In the genomic region with DNA sequence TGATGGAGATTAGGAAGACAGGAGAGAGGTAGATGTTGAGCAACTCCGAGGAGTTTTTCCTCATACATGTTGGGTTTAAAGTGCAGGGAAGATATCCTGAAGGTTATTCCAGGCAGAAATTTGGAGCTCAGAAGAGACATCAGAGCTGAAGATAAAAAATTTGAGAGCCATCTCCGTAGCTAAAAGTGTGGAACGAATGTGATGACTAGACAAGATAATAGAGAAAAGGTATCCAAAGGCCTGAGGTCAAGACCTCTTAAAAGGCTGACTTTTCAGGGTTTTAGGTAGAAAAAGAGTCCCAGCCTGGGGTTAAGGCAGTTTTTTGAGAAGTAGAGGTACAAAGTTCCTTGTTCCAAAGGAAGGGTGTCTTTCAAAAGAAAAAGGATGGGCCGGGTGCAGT, we compare ENCODE assay signal across 32 cellular contexts.
DNase-seq lines count a peak whose midpoint lies in the region; ATAC-seq, FAIRE-seq and TF ChIP-seq lines count a peak whose summit lies in the region.
"Had no signal": no experiment of that assay in that cellular context is flagged by ENCODE, and none has a peak within 500 bp of the region (broad histone marks: within the 10 kb centered on the region; RNA-seq: fewer than 3 reads in every experiment).

No MANE protein-coding gene starts in this region.

- H4K20me1 ChIP-seq in HepG2 (ENCODE audit: insufficient read depth, low read length), result no peaks in the 10 kb centered on the region
- H4K20me1 ChIP-seq in IMR-90 (ENCODE audit: insufficient read depth, low read length), result no peaks in the 10 kb centered on the region
- no peaks in the 10 kb centered on the region for H4K20me1 ChIP-seq in K562 (replicated peaks; ENCODE audit: control insufficient read depth, insufficient read depth, low read length)
- H4K20me1 ChIP-seq: BLaER1; BLaER1 treated with 17β-estradiol and CSF1 and Interleukin-3, amounts not matched to agents 10 nM and 100 nM had no signal

- H3K9ac ChIP-seq in HepG2 (ENCODE audit: insufficient read depth, low read depth, low read length), result no peak overlapping the region
- H3K9ac ChIP-seq in IMR-90 (ENCODE audit: low read depth, low read length), result no peak overlapping the region
- H3K9ac ChIP-seq in K562 (ENCODE audit: insufficient read depth in 1 of 2, low read depth in 2 of 2, low read length in 2 of 2), result no peak overlapping the region
- H3K9ac ChIP-seq: BLaER1; BLaER1 treated with 17β-estradiol and CSF1 and Interleukin-3, amounts not matched to agents 10 nM and 100 nM had no signal

- no peak overlapping the region for H4K5ac ChIP-seq in IMR-90 (ENCODE audit: low read depth, low read length)

- intact Hi-C loops in HepG2 (cut with micrococcal nuclease; ENCODE audit: unreplicated experiment), result no loop called here
- intact Hi-C loops in right lobe of liver (cut with DNase I), result no loop called here
- intact Hi-C loops in IMR-90 (cut with micrococcal nuclease), result no loop called here
- intact Hi-C loops in K562 (cut with micrococcal nuclease), result no loop called here
- intact Hi-C loops in psoas muscle (cut with DNase I), result no loop called here

- no peak overlapping the region for H2BK120ac ChIP-seq in IMR-90 (ENCODE audit: low read depth, low read length)

- TF ChIP-seq EP300 in HepG2 (IDR thresholded peaks at IDR 0.05; ENCODE audit: low read depth in 2 of 2, low read length in 2 of 2), result no peak
- no peak for TF ChIP-seq EP300 in HepG2 (CRISPR knock-in tag; IDR thresholded peaks at IDR 0.05; ENCODE audit: borderline replicate concordance)
- no peak for TF ChIP-seq EP300 in K562 (IDR thresholded peaks at IDR 0.05; ENCODE audit: low read length)

- no peak overlapping the region for H3K14ac ChIP-seq in IMR-90 (replicated peaks; ENCODE audit: low read depth, low read length)

- H3K27me3 ChIP-seq in HepG2 (ENCODE audit: control insufficient read depth in 1 of 2, insufficient read depth in 2 of 2, low read length in 2 of 2) (no peaks in the 10 kb centered on the region), right lobe of liver (no peaks in the 10 kb centered on the region), IMR-90 (ENCODE audit: control insufficient read depth, insufficient read depth, low read length) (no peaks in the 10 kb centered on the region), K562 (ENCODE audit: control insufficient read depth in 2 of 2, insufficient read depth in 2 of 2, low read length in 2 of 2) (no peaks in the 10 kb centered on the region), psoas muscle (ENCODE audit: insufficient read depth in 3 of 3, low read length in 2 of 3) (no peaks in the 10 kb centered on the region)
- H3K27me3 ChIP-seq: BE2C; BLaER1; BLaER1 treated with 17β-estradiol and CSF1 and Interleukin-3, amounts not matched to agents 10 nM and 100 nM had no signal

- no peak overlapping the region for H4K8ac ChIP-seq in IMR-90 (ENCODE audit: low read depth in 2 of 2, low read length in 2 of 2)

- no peaks in the 10 kb centered on the region for H3K79me2 ChIP-seq in HepG2 (ENCODE audit: insufficient read depth, low read length)
- no peaks in the 10 kb centered on the region for H3K79me2 ChIP-seq in K562 (ENCODE audit: control insufficient read depth, insufficient read depth, low read length)

- TF ChIP-seq CTCF in HepG2 (CRISPR knock-in tag; IDR thresholded peaks at IDR 0.05) (no peak), right lobe of liver (IDR thresholded peaks at IDR 0.05) (no peak), IMR-90 (conservative IDR thresholded peaks at IDR 0.05; ENCODE audit: low read depth, low read length) (no peak), K562 (IDR thresholded peaks at IDR 0.05 in 2 of 3, conservative IDR thresholded peaks at IDR 0.05 in 1 of 3; ENCODE audit: insufficient read depth in 2 of 3, low read depth in 1 of 3, low read length in 3 of 3) (no peak), psoas muscle (IDR thresholded peaks at IDR 0.05) (no peak)

- H3K4me3 ChIP-seq in HepG2 (replicated peaks in 1 of 3; ENCODE audit: insufficient read depth in 1 of 3, low read depth in 2 of 3, low read length in 3 of 3), result no peak overlapping the region
- no peak overlapping the region for H3K4me3 ChIP-seq in right lobe of liver
- H3K4me3 ChIP-seq in IMR-90 (ENCODE audit: insufficient read depth, low read depth, low read length), result no peak overlapping the region
- no peak overlapping the region for H3K4me3 ChIP-seq in K562
- no peak overlapping the region for H3K4me3 ChIP-seq in psoas muscle
- H3K4me3 ChIP-seq: A549; BLaER1; BLaER1 treated with 17β-estradiol and CSF1 and Interleukin-3, amounts not matched to agents 10 nM and 100 nM had no signal

- dilution Hi-C loops in IMR-90 (cut with HindIII; ENCODE audit: low sequenced_read_pairs, unreplicated experiment), result no loop called here

- BruUV-seq in HepG2 (replicated peaks; lab: Mats Ljungman, UMichigan) (no TSS peak), IMR-90 (replicated peaks; lab: Mats Ljungman, UMichigan) (no TSS peak), K562 (replicated peaks; lab: Mats Ljungman, UMichigan) (no TSS peak)

- in situ Hi-C loops in HepG2 (cut with HindIII; ENCODE audit: extremely low pct_ligation_motif_present, low pct_unique_long_range_greater_than_20kb) (no loop called here), IMR-90 (cut with MboI; ENCODE audit: low sequenced_read_pairs) (no loop called here), K562 (cut with MboI) (no loop called here)

- POLR2A ChIA-PET in HepG2 (lab: Yijun Ruan, JAX) (no interaction called here), IMR-90 (lab: Charles Lee; ENCODE audit: unreplicated experiment) (no interaction called here), K562 (lab: Yijun Ruan, JAX) (no interaction called here)

- H3K9me3 ChIP-seq in HepG2 (ENCODE audit: low read length) (no peaks in the 10 kb centered on the region), right lobe of liver (no peaks in the 10 kb centered on the region), IMR-90 (ENCODE audit: control insufficient read depth, insufficient read depth, low read length) (no peaks in the 10 kb centered on the region), K562 (replicated peaks; ENCODE audit: control insufficient read depth, insufficient read depth, low read depth, low read length) (no peaks in the 10 kb centered on the region), psoas muscle (peaks cover 14% of the 10 kb centered on the region)
- H3K9me3 ChIP-seq: BE2C, BLaER1, Caco-2 had no signal

- H3K4me2 ChIP-seq in HepG2 (ENCODE audit: low read depth, low read length), result no peak overlapping the region
- no peak overlapping the region for H3K4me2 ChIP-seq in IMR-90 (ENCODE audit: low read depth, low read length)
- H3K4me2 ChIP-seq in K562 (ENCODE audit: insufficient read depth, low read length), result no peak overlapping the region
- H3K4me2 ChIP-seq: A549; BLaER1; BLaER1 treated with 17β-estradiol and CSF1 and Interleukin-3, amounts not matched to agents 10 nM and 100 nM had no signal

- H3K9me1 ChIP-seq in IMR-90 (ENCODE audit: insufficient read depth, low read length) (no peaks in the 10 kb centered on the region), K562 (ENCODE audit: control insufficient read depth, insufficient read depth, low read length) (no peaks in the 10 kb centered on the region)

- no peak for TF ChIP-seq POLR2A in HepG2 (IDR thresholded peaks at IDR 0.05; ENCODE audit: insufficient read depth in 1 of 2, low read depth in 2 of 2, low read length in 2 of 2)
- TF ChIP-seq POLR2A in right lobe of liver (IDR thresholded peaks at IDR 0.05), result no peak
- TF ChIP-seq POLR2A in IMR-90 (IDR thresholded peaks at IDR 0.05; ENCODE audit: low read depth, low read length), result no peak
- no peak for TF ChIP-seq POLR2A in K562 (conservative IDR thresholded peaks at IDR 0.05)

- H3K18ac ChIP-seq in IMR-90 (ENCODE audit: low read depth, low read length), result no peak overlapping the region

- H3K4me1 ChIP-seq in HepG2 (ENCODE audit: insufficient read depth, low read length), result no peaks in the 10 kb centered on the region
- H3K4me1 ChIP-seq in right lobe of liver, result peaks cover 0 to 9% (median 0%) of the 10 kb centered on the region in 4 donors
- H3K4me1 ChIP-seq in IMR-90 (ENCODE audit: control insufficient read depth, insufficient read depth, low read length), result no peaks in the 10 kb centered on the region
- no peaks in the 10 kb centered on the region for H3K4me1 ChIP-seq in K562 (replicated peaks in 1 of 2; ENCODE audit: control insufficient read depth in 2 of 2, insufficient read depth in 2 of 2, low read length in 2 of 2)
- peaks cover 3% of the 10 kb centered on the region for H3K4me1 ChIP-seq in psoas muscle
- H3K4me1 ChIP-seq: A549, BE2C, BLaER1, Caco-2 had no signal

- no peak overlapping the region for H4K91ac ChIP-seq in IMR-90 (ENCODE audit: insufficient read depth, low read depth, low read length)

- H2BK5ac ChIP-seq in IMR-90 (ENCODE audit: low read depth, low read length, poor library complexity, severe bottlenecking), result no peak overlapping the region

- H3K23ac ChIP-seq in IMR-90 (ENCODE audit: low read depth, low read length), result no peak overlapping the region

- H2AFZ ChIP-seq in HepG2 (ENCODE audit: low read length), result no peak overlapping the region
- H2AFZ ChIP-seq in IMR-90 (replicated peaks; ENCODE audit: low read length, poor library complexity), result no peak overlapping the region
- H2AFZ ChIP-seq in K562 (ENCODE audit: low read depth, low read length), result no peak overlapping the region

- 12% methylated on average over 4 of the region's 4 CpGs for WGBS in HepG2 (ENCODE audit: low lambda C conversion rate)
- WGBS in right lobe of liver (ENCODE audit: insufficient coverage, low coverage, low lambda C conversion rate, missing lambda C conversion rate), result 89% methylated on average over 4 of the region's 4 CpGs
- 73% methylated on average over 2 of the region's 4 CpGs; no CpG with 5 or more reads in 1 of the 2 experiments for WGBS in IMR-90 (ENCODE audit: extremely low coverage in 2 of 2, insufficient read length in 1 of 2), 2 experiments
- WGBS in K562 (ENCODE audit: insufficient coverage, low coverage, missing lambda C conversion rate), result 0% methylated on average over 4 of the region's 4 CpGs
- 93 to 96% (median 93%) methylated on average over 4 of the region's 4 CpGs for WGBS in psoas muscle, 3 donors

- H2BK15ac ChIP-seq in IMR-90 (ENCODE audit: low read depth, low read length), result no peak overlapping the region

- no peak for FAIRE-seq in HepG2 (lab: Jason Lieb, UNC)
- FAIRE-seq in K562 (lab: Jason Lieb, UNC), result no peak
- FAIRE-seq: A204.1, A549, D721Med had no signal

- DNase-seq in HepG2 (ENCODE audit: low spot score) (no peak), right lobe of liver (no peak), IMR-90 (no peak), K562 (ENCODE audit: extremely low read depth in 1 of 4, low spot score in 3 of 4) (no peak), T-helper 1 cell (no peak), psoas muscle (no peak)
- DNase-seq: 8988T; ACHN; AML-193; BE2C; C1 segment of cervical spinal cord; Caco-2; Calu3; CD4-positive, alpha-beta T cell; CD4-positive, CD25-positive, alpha-beta regulatory T cell; CD8-positive, alpha-beta memory T cell; CD8-positive, alpha-beta T cell; COR-L47; DMS 273 treated with DMSO at 0.1 percent for 48 hours; DMS153; DMS53; DMS79; DMS79 treated with DMSO at 0.1 percent for 48 hours; DND-41; EL had no signal

- TF ChIP-seq RAD21 in HepG2 (CRISPR knock-in tag; IDR thresholded peaks at IDR 0.05), result no peak
- TF ChIP-seq RAD21 in IMR-90 (IDR thresholded peaks at IDR 0.05; ENCODE audit: low read length), result no peak
- TF ChIP-seq RAD21 in K562 (CRISPR knock-in tag; conservative IDR thresholded peaks at IDR 0.05 in 1 of 2, IDR thresholded peaks at IDR 0.05 in 1 of 2), result no peak

- H3K27ac ChIP-seq in HepG2 (ENCODE audit: extremely low read length, insufficient read depth, low read length), result no peak overlapping the region
- no peak overlapping the region for H3K27ac ChIP-seq in right lobe of liver
- no peak overlapping the region for H3K27ac ChIP-seq in IMR-90 (ENCODE audit: insufficient read depth, low read length)
- H3K27ac ChIP-seq in K562 (ENCODE audit: extremely low read depth, low read depth, low read length), result no peak overlapping the region
- no peak overlapping the region for H3K27ac ChIP-seq in psoas muscle
- H3K27ac ChIP-seq: 22Rv1; A549; BLaER1; BLaER1 treated with 17β-estradiol and CSF1 and Interleukin-3, amounts not matched to agents 10 nM and 100 nM; C4-2B had no signal

- no peak for ATAC-seq in HepG2
- no peak for ATAC-seq in right lobe of liver
- no peak for ATAC-seq in IMR-90 (ENCODE audit: low read depth)
- no peak for ATAC-seq in K562
- no peak for ATAC-seq in psoas muscle
- ATAC-seq: A549; CD8-positive, alpha-beta T cell had no signal

- H2AK5ac ChIP-seq in IMR-90 (ENCODE audit: low read depth, low read length), result no peak overlapping the region

- CTCF ChIA-PET in HepG2 (lab: Yijun Ruan, JAX; ENCODE audit: low intra/inter-chr PET ratio, low total read pairs), result no interaction called here
- CTCF ChIA-PET in IMR-90 (lab: Yijun Ruan, JAX), result no interaction called here
- CTCF ChIA-PET in K562 (lab: Yijun Ruan, JAX; ENCODE audit: low intra/inter-chr PET ratio), result no interaction called here

- no peak overlapping the region for H2AK9ac ChIP-seq in IMR-90 (replicated peaks; ENCODE audit: low read depth, low read length, poor library complexity)

- H3K4ac ChIP-seq in IMR-90 (ENCODE audit: low read depth, low read length), result no peak overlapping the region

- no peak overlapping the region for H2BK20ac ChIP-seq in IMR-90 (ENCODE audit: low read depth, low read length)

- H3K36me3 ChIP-seq in HepG2 (replicated peaks in 1 of 2; ENCODE audit: control insufficient read depth in 1 of 2, insufficient read depth in 2 of 2, low read length in 2 of 2) (no peaks in the 10 kb centered on the region), right lobe of liver (no peaks in the 10 kb centered on the region), IMR-90 (ENCODE audit: control insufficient read depth, insufficient read depth, low read length) (no peaks in the 10 kb centered on the region), K562 (ENCODE audit: control insufficient read depth, insufficient read depth, low read length) (no peaks in the 10 kb centered on the region), psoas muscle (ENCODE audit: insufficient read depth in 1 of 2, low read depth in 1 of 2) (no peaks in the 10 kb centered on the region)
- H3K36me3 ChIP-seq: BE2C; BLaER1; BLaER1 treated with 17β-estradiol and CSF1 and Interleukin-3, amounts not matched to agents 10 nM and 100 nM had no signal

- no peak overlapping the region for H3K56ac ChIP-seq in IMR-90 (ENCODE audit: extremely low read depth, insufficient read depth, low read length)

- H3K79me1 ChIP-seq in IMR-90 (ENCODE audit: low read depth in 1 of 2, low read length in 2 of 2), result no peaks in the 10 kb centered on the region
